Comparison of ENCODE assay signal across 37 cellular contexts in the genomic region with DNA sequence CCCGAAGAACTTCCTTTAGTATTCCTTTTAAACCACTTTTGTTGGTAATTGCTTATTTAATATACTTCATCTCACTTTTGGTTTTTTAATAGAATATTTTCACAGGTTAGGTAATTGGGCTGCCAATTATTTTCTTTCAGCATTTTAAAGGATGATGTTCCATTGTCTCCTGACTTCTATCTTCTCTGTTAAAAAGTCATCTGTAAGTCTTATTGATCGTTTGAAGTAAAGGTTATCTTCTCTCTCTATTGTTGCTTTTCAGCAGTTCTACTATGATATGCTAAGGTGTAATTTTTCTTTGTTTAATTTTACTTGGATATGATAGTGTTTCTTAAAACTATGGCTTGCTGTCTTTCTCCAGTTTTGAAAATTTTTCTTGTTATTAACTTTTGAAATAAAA.
"Had no signal": no experiment of that assay in that cellular context is flagged by ENCODE, and none has a peak within 500 bp of the region (broad histone marks: within the 10 kb centered on the region; RNA-seq: fewer than 3 reads in every experiment).

No MANE protein-coding gene starts in this region.

- H3K36me3 ChIP-seq: MG63 had no signal

- DNase-seq: activated B cell treated with CpG ODN at 0.5 μM for 24 hours; activated CD4-positive, alpha-beta memory T cell treated with anti-CD3 and anti-CD28 coated beads, Interleukin-2, amount 10 ng/mL, durations not matched to agents 7 days and 5 days; activated CD4-positive, alpha-beta T cell treated with anti-CD3 and anti-CD28 coated beads for 4 hours; activated CD4-positive, CD25-positive, alpha-beta regulatory T cell treated with anti-CD3 and anti-CD28 coated beads, Interleukin-2, amount 50 U/mL, for 72 hours; activated CD8-positive, alpha-beta memory T cell treated with anti-CD3 and anti-CD28 coated beads for 24 hours; activated CD8-positive, alpha-beta memory T cell treated with anti-CD3 and anti-CD28 coated beads, Interleukin-2, amount 10 ng/mL, durations not matched to agents 7 days and 5 days; activated CD8-positive, alpha-beta memory T cell treated with anti-CD3 and anti-CD28 coated beads, Interleukin-2, amount 50 U/mL, for 48 hours; activated effector memory CD4-positive, alpha-beta T cell treated with Interleukin-2 at 50 U/mL for 16 hours; activated naive CD4-positive, alpha-beta T cell treated with anti-CD3 and anti-CD28 coated beads, Interleukin-2, amount 10 ng/mL, durations not matched to agents 7 days and 5 days; activated naive CD8-positive, alpha-beta T cell treated with anti-CD3 and anti-CD28 coated beads, Interleukin-2, amount 50 U/mL, for 24 hours; activated T-cell treated with anti-CD3 and anti-CD28 coated beads, Interleukin-2, amount 50 U/mL, for 48 hours; anterior cingulate cortex; caudate nucleus; cerebellar nuclear complex; KG1; MG63; NCI-H1436 treated with DMSO at 0.1 percent for 48 hours; NCI-H1694 treated with DMSO at 0.1 percent for 48 hours; NCI-H2029; NCI-H2107; NCI-H2171; NCI-H510A; NCI-H526; NCI-H748 treated with DMSO at 0.1 percent for 48 hours; NK-92 treated with Interleukin-12 subunit alpha and Interleukin-12 subunit beta, amount 100 ng/mL, for 24 hours; PC-9; SIG-M5; T-helper 1 cell; T-helper 2 cell; T-helper 9 cell had no signal

- H3K9me3 ChIP-seq: MG63 had no signal

- ATAC-seq: activated CD8-positive, alpha-beta memory T cell treated with anti-CD3 and anti-CD28 coated beads, Interleukin-2, amount 10 ng/mL, durations not matched to agents 7 days and 5 days; activated naive CD8-positive, alpha-beta T cell treated with anti-CD3 and anti-CD28 coated beads, Interleukin-2, amount 50 U/mL, for 24 hours; Right ventricle myocardium inferior; SK-N-SH treated with all-trans-retinoic acid at 6 μM for 48 hours had no signal

- FAIRE-seq: bronchial epithelial cell, RCC 7860 had no signal

- H3K27me3 Mint-ChIP-seq: activated B cell treated with CpG ODN at 0.5 μM for 24 hours; activated CD4-positive, alpha-beta memory T cell treated with anti-CD3 and anti-CD28 coated beads, Interleukin-2, amount 10 ng/mL, durations not matched to agents 7 days and 5 days; activated CD8-positive, alpha-beta memory T cell treated with anti-CD3 and anti-CD28 coated beads, Interleukin-2, amount 10 ng/mL, durations not matched to agents 7 days and 5 days; activated naive CD4-positive, alpha-beta T cell treated with anti-CD3 and anti-CD28 coated beads, Interleukin-2, amount 10 ng/mL, durations not matched to agents 7 days and 5 days; activated naive CD8-positive, alpha-beta T cell; activated naive CD8-positive, alpha-beta T cell treated with anti-CD3 and anti-CD28 coated beads, Interleukin-2, amount 50 U/mL, for 24 hours had no signal

- H3K4me2 ChIP-seq: PC-9 had no signal

- H3K27me3 ChIP-seq: MG63 had no signal

- H3K4me3 ChIP-seq: MG63, PC-9 had no signal

- H3K27ac Mint-ChIP-seq: activated B cell treated with CpG ODN at 0.5 μM for 24 hours; activated CD4-positive, alpha-beta memory T cell treated with anti-CD3 and anti-CD28 coated beads, Interleukin-2, amount 10 ng/mL, durations not matched to agents 7 days and 5 days; activated CD8-positive, alpha-beta memory T cell treated with anti-CD3 and anti-CD28 coated beads, Interleukin-2, amount 10 ng/mL, durations not matched to agents 7 days and 5 days; activated naive CD4-positive, alpha-beta T cell treated with anti-CD3 and anti-CD28 coated beads, Interleukin-2, amount 10 ng/mL, durations not matched to agents 7 days and 5 days; activated naive CD8-positive, alpha-beta T cell; activated naive CD8-positive, alpha-beta T cell treated with anti-CD3 and anti-CD28 coated beads, Interleukin-2, amount 50 U/mL, for 24 hours; brain had no signal

- H3K4me3 Mint-ChIP-seq: activated B cell treated with CpG ODN at 0.5 μM for 24 hours; activated CD4-positive, alpha-beta memory T cell treated with anti-CD3 and anti-CD28 coated beads, Interleukin-2, amount 10 ng/mL, durations not matched to agents 7 days and 5 days; activated CD8-positive, alpha-beta memory T cell treated with anti-CD3 and anti-CD28 coated beads, Interleukin-2, amount 10 ng/mL, durations not matched to agents 7 days and 5 days; activated naive CD4-positive, alpha-beta T cell treated with anti-CD3 and anti-CD28 coated beads, Interleukin-2, amount 10 ng/mL, durations not matched to agents 7 days and 5 days; activated naive CD8-positive, alpha-beta T cell; activated naive CD8-positive, alpha-beta T cell treated with anti-CD3 and anti-CD28 coated beads, Interleukin-2, amount 50 U/mL, for 24 hours; brain had no signal

- H3K4me1 Mint-ChIP-seq: activated B cell treated with CpG ODN at 0.5 μM for 24 hours; activated CD4-positive, alpha-beta memory T cell treated with anti-CD3 and anti-CD28 coated beads, Interleukin-2, amount 10 ng/mL, durations not matched to agents 7 days and 5 days; activated CD8-positive, alpha-beta memory T cell treated with anti-CD3 and anti-CD28 coated beads, Interleukin-2, amount 10 ng/mL, durations not matched to agents 7 days and 5 days; activated naive CD4-positive, alpha-beta T cell treated with anti-CD3 and anti-CD28 coated beads, Interleukin-2, amount 10 ng/mL, durations not matched to agents 7 days and 5 days; activated naive CD8-positive, alpha-beta T cell treated with anti-CD3 and anti-CD28 coated beads, Interleukin-2, amount 50 U/mL, for 24 hours; brain had no signal

- H3K27ac ChIP-seq: PC-9, RWPE1 had no signal

- H3K36me3 Mint-ChIP-seq: activated CD8-positive, alpha-beta memory T cell treated with anti-CD3 and anti-CD28 coated beads, Interleukin-2, amount 10 ng/mL, durations not matched to agents 7 days and 5 days; activated naive CD4-positive, alpha-beta T cell treated with anti-CD3 and anti-CD28 coated beads, Interleukin-2, amount 10 ng/mL, durations not matched to agents 7 days and 5 days; activated naive CD8-positive, alpha-beta T cell; brain had no signal
